Comparison of ENCODE assay signal across 8 cellular contexts in genomic region chr5:6378128-6379023, GRCh38.
DNase-seq lines count a peak whose midpoint lies in the region; ATAC-seq lines count a peak whose summit lies in the region.

TSS of gene MED10 (minus strand) at chr5:6378547. CDS start at chr5:6378483, 64 bp downstream.

- ATAC-seq in GM19023 (IDR thresholded peaks at IDR 0.05; ENCODE audit: unreplicated experiment) (peak; percentile 99), HG03280 (IDR thresholded peaks at IDR 0.05; ENCODE audit: unreplicated experiment) (peak; percentile 98)

- DNase-seq in AG08396 (ENCODE audit: low spot score), result peak; percentile 97
- peak; percentile 90 for DNase-seq in NCI-H345 treated with DMSO at 0.1 percent for 48 hours (lab: John Stamatoyannopoulos, UW; ENCODE audit: unreplicated experiment)
- peak; percentile 85 to 94 (median 91) for DNase-seq in activated CD4-positive, CD25-positive, alpha-beta regulatory T cell (lab: John Stamatoyannopoulos, UW)
- DNase-seq in central memory CD4-positive, alpha-beta T cell, result peak; percentile 91
- DNase-seq in islet precursor cell, result peak; percentile 97
- DNase-seq in stimulated activated CD4-positive, alpha-beta T cell treated with anti-CD3 and anti-CD28 coated beads, Interleukin-12 subunit alpha, Interleukin-12 subunit beta, amount 100 ng/mL, for 48 hours (ENCODE audit: low read depth in 2 of 3, low spot score in 1 of 3), result peak; percentile 93 to 96 (median 93)

Comparison
In these comparisons a context has a peak if more than half of its experiments do, and no peak if none do; other contexts are left out.
1. Peak in every context shown above with its lines: DNase-seq and ATAC-seq.